ENCODE assay signal across 21 cellular contexts in genomic region chr1:112386024-112386723, GRCh38.
"Had no signal": no experiment of that assay in that cellular context is flagged by ENCODE, and none has a peak within 500 bp of the region (broad histone marks: within the 10 kb centered on the region; RNA-seq: fewer than 3 reads in every experiment).

No MANE protein-coding gene starts in this region.

- H3K9me3 Mint-ChIP-seq: immature natural killer cell had no signal

- H3K4me2 ChIP-seq: hepatocyte had no signal

- H3K79me2 ChIP-seq: hepatocyte had no signal

- H3K4me3 Mint-ChIP-seq: immature natural killer cell had no signal

- DNase-seq: dorsolateral prefrontal cortex; effector CD4-positive, alpha-beta T cell; effector memory CD4-positive, alpha-beta T cell; foreskin keratinocyte; heart left ventricle; hypothalamus; immature natural killer cell; islet precursor cell; left cardiac atrium; left lung; left ventricle myocardium superior; lower lobe of right lung; mesenchymal stem cell; midbrain had no signal

- H3K27me3 ChIP-seq: esophagus muscularis mucosa, hepatocyte had no signal

- FAIRE-seq: colon, endothelial cell of umbilical vein, frontal cortex had no signal

- H3K9me3 ChIP-seq: esophagus muscularis mucosa, gastroesophageal sphincter, heart left ventricle, left lung, lower lobe of right lung had no signal

- H3K27ac ChIP-seq: coronary artery, dorsolateral prefrontal cortex, esophagus muscularis mucosa, foreskin keratinocyte, gastroesophageal sphincter, heart left ventricle, hepatocyte, left lung, lower lobe of right lung had no signal

- H3K27ac Mint-ChIP-seq: immature natural killer cell had no signal

- H3K36me3 ChIP-seq: esophagus muscularis mucosa, gastroesophageal sphincter, heart left ventricle, left lung, lower lobe of right lung had no signal

- H2AFZ ChIP-seq: hepatocyte had no signal

- ATAC-seq: foreskin keratinocyte, gastroesophageal sphincter, heart left ventricle, left cardiac atrium, left lung, left ventricle myocardium superior, lower lobe of right lung had no signal

- H3K4me3 ChIP-seq: coronary artery, dorsolateral prefrontal cortex, esophagus muscularis mucosa, gastroesophageal sphincter, heart left ventricle, hepatocyte, left lung, lower lobe of right lung had no signal
